Comparison of ENCODE assay signal across 1 cellular context in the genomic region with DNA sequence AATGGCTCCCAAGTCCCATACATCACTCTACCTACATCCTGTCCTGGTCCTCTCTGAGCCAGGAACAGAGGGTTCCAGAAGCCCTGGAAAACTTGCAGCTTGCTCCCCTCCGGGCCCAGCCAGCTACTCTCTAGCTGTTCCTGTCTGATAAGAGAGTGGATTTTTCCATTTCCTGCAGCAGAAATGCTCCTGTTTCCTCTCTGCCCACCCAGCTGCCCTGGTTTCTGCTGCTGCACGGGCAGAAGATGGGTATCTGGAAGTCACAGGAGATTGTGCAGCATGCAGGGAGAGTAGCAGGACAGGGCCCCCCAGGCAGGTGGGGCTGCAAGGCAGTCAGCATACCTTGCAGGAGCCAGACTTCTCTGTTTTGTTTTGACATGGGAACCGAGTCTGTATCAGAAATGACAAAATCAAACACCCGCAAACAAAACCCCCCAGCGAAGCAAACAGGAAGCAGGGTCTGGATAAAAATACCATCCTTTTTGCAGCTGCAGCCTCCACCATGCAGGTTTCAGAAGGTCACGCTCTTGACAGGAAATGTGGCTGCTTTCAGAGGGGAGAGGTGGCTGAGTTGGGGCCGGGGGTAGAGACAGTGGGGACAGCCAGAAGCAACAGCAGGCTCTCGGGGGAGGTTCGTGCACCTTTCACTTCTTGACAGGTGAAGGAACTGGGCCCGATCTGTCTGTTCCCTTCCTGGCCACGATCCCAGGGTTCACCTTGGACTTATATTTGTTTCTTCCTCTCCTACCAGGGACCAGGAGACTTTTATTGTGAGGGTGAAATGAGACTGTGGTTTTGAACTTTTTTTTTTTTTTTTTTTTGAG.
TF ChIP-seq lines count a peak whose summit lies in the region.

No MANE protein-coding gene starts in this region.

TF ChIP-seq in GM23338, 12 proteins besides CTCF, POLR2A, EP300 and RAD21 (continued from another document):
- TF ChIP-seq, protein P1, sequence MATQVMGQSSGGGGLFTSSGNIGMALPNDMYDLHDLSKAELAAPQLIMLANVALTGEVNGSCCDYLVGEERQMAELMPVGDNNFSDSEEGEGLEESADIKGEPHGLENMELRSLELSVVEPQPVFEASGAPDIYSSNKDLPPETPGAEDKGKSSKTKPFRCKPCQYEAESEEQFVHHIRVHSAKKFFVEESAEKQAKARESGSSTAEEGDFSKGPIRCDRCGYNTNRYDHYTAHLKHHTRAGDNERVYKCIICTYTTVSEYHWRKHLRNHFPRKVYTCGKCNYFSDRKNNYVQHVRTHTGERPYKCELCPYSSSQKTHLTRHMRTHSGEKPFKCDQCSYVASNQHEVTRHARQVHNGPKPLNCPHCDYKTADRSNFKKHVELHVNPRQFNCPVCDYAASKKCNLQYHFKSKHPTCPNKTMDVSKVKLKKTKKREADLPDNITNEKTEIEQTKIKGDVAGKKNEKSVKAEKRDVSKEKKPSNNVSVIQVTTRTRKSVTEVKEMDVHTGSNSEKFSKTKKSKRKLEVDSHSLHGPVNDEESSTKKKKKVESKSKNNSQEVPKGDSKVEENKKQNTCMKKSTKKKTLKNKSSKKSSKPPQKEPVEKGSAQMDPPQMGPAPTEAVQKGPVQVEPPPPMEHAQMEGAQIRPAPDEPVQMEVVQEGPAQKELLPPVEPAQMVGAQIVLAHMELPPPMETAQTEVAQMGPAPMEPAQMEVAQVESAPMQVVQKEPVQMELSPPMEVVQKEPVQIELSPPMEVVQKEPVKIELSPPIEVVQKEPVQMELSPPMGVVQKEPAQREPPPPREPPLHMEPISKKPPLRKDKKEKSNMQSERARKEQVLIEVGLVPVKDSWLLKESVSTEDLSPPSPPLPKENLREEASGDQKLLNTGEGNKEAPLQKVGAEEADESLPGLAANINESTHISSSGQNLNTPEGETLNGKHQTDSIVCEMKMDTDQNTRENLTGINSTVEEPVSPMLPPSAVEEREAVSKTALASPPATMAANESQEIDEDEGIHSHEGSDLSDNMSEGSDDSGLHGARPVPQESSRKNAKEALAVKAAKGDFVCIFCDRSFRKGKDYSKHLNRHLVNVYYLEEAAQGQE (IDR thresholded peaks at IDR 0.05; ENCODE audit: unreplicated experiment) = no peak
- TF ChIP-seq EZH2phosphoT487 (IDR thresholded peaks at IDR 0.05; ENCODE audit: unreplicated experiment) (no peak), ZNF331 (CRISPR knock-in tag; IDR thresholded peaks at IDR 0.05; ENCODE audit: low read depth) (no peak), ZNF114 (CRISPR knock-in tag; IDR thresholded peaks at IDR 0.05) (no peak)
